Comparison of ENCODE assay signal across 8 cellular contexts in genomic region chr12:4030938-4031702, GRCh38.
DNase-seq lines count a peak whose midpoint lies in the region; ATAC-seq, FAIRE-seq and TF ChIP-seq lines count a peak whose summit lies in the region.

No MANE protein-coding gene starts in this region.

- H3K9ac ChIP-seq in H1 (replicated peaks in 1 of 4; ENCODE audit: extremely low read depth in 1 of 4, low read depth in 3 of 4, low read length in 3 of 4) = peak overlapping the region in 2 of 4 experiments; percentile 27 to 33; a peak in 2 of 7 replicates
- H3K9ac ChIP-seq in mesenchymal stem cell (ENCODE audit: low read length) = peak overlapping the region; percentile 81

- peak overlapping the region; percentile 45 to 90 (median 82) for H3K27ac Mint-ChIP-seq in CD4-positive, alpha-beta memory T cell

- no peak overlapping the region for H3K27ac ChIP-seq in CD4-positive, alpha-beta memory T cell (ENCODE audit: low read depth, low read length)
- H3K27ac ChIP-seq in H1 (ENCODE audit: low read depth, low read length) (peak overlapping the region; percentile 29; the same call in 1 of the 2 replicates), mesenchymal stem cell (ENCODE audit: low read length, poor library complexity, severe bottlenecking) (peak overlapping the region; percentile 87)

- H3K36me3 Mint-ChIP-seq in CD4-positive, alpha-beta memory T cell = no peaks in the 10 kb centered on the region

- peak; percentile 67 to 76 (median 70) for DNase-seq in CD4-positive, alpha-beta memory T cell
- DNase-seq in NCI-H1105 (lab: John Stamatoyannopoulos, UW) = peak; percentile 17
- peak; percentile 24 for DNase-seq in activated CD8-positive, alpha-beta memory T cell treated with anti-CD3 and anti-CD28 coated beads, Interleukin-2, amount 50 U/mL, for 24 hours (ENCODE audit: extremely low read depth)
- peak; percentile 85 to 91 for DNase-seq in H1 (ENCODE audit: low read depth in 1 of 2, low spot score in 2 of 2)
- DNase-seq in mesenchymal stem cell = peak; percentile 98
- DNase-seq in stimulated activated CD4-positive, alpha-beta T cell treated with anti-CD3 and anti-CD28 coated beads, TNF-alpha, amount 100 ng/mL, for 24 hours (ENCODE audit: low read depth in 3 of 3) = peak; percentile 53 to 76 (median 55)
- DNase-seq in NCI-H774 (lab: John Stamatoyannopoulos, UW) = no peak

- TF ChIP-seq POLR2A in H1 (IDR thresholded peaks at IDR 0.05; ENCODE audit: control extremely low read depth in 1 of 2, low read depth in 2 of 2, low read length in 2 of 2) = peak in 1 of 2 experiments; percentile 53; a peak in 1 of 3 replicates

- H3K4me1 ChIP-seq in CD4-positive, alpha-beta memory T cell (ENCODE audit: insufficient read depth, low read length) = peaks cover 34% of the 10 kb centered on the region
- H3K4me1 ChIP-seq in H1 (replicated peaks in 1 of 4; ENCODE audit: control insufficient read depth in 3 of 4, insufficient read depth in 4 of 4, low read length in 3 of 4) (peaks cover 14 to 33% (median 23%) of the 10 kb centered on the region in 4 experiments), mesenchymal stem cell (ENCODE audit: control insufficient read depth, insufficient read depth, low read depth, low read length) (peaks cover 29% of the 10 kb centered on the region)

- H2BK15ac ChIP-seq in H1 (ENCODE audit: low read length) (no peak overlapping the region), mesenchymal stem cell (ENCODE audit: low read depth, poor library complexity, severe bottlenecking) (peak overlapping the region; percentile 90)

- 4% methylated on average over 38 of the region's 75 CpGs; no CpG with 5 or more reads in 1 of the 2 experiments for WGBS in H1 (ENCODE audit: extremely low coverage in 1 of 2, insufficient coverage in 1 of 2, insufficient read length in 1 of 2, insufficient replicate concordance in 2 of 2, low coverage in 1 of 2, low lambda C conversion rate in 2 of 2, missing lambda C conversion rate in 1 of 2), 2 experiments
- under 1% methylated on average over 60 of the region's 75 CpGs for WGBS in mesenchymal stem cell

- H2AFZ ChIP-seq in H1 (ENCODE audit: low read length) (0 out of 2 replicates have a peak overlapping the region, but pooled peaks have one; percentile 17), mesenchymal stem cell (ENCODE audit: low read depth, low read length) (peak overlapping the region; percentile 76)

- FAIRE-seq in H1 (lab: Jason Lieb, UNC) = no peak

- H3K27me3 Mint-ChIP-seq in CD4-positive, alpha-beta memory T cell = no peaks in the 10 kb centered on the region

- POLR2A ChIA-PET in CD4-positive, alpha-beta memory T cell (lab: Charles Lee; ENCODE audit: partially characterized antibody) = interaction anchor here (0.9 to 2.0 kb wide), 12 partner anchors 31 to 1235 kb away, joined by 3 to 8 read pairs (median 4); partner anchors contain the start of gene PARP11
- POLR2A ChIA-PET in H1 (lab: Charles Lee; ENCODE audit: partially characterized antibody) = interaction anchor here (0.7 to 2.4 kb wide), 10 partner anchors 9 to 246 kb away, joined by 3 to 9 read pairs (median 4); partner anchors contain the start of gene CCND2

- no peak overlapping the region for H3K4ac ChIP-seq in H1 (replicated peaks; ENCODE audit: insufficient read length, low read depth, low read length)
- H3K4ac ChIP-seq in mesenchymal stem cell (ENCODE audit: low read depth in 1 of 2, low read length in 2 of 2) = peak overlapping the region; percentile 82 to 89

- peak overlapping the region; percentile 39 for H4K5ac ChIP-seq in H1 (ENCODE audit: insufficient read length, low read depth, low read length)

- CTCF ChIA-PET in CD4-positive, alpha-beta memory T cell (lab: Charles Lee; ENCODE audit: partially characterized antibody) = interaction anchor here (1.0 to 5.7 kb wide), 7 partner anchors 68 to 246 kb away, joined by 3 to 29 read pairs (median 7); no protein-coding TSS in a partner anchor
- CTCF ChIA-PET in H1 (lab: Charles Lee; ENCODE audit: partially characterized antibody) = interaction anchor here (1.0 to 10.2 kb wide), 8 partner anchors 12 to 246 kb away, joined by 3 to 102 read pairs (median 4); no protein-coding TSS in a partner anchor

- H3K23ac ChIP-seq in H1 (ENCODE audit: insufficient read length) (no peak overlapping the region), mesenchymal stem cell (ENCODE audit: low read length in 2 of 2) (peak overlapping the region in 1 of 2 experiments; percentile 23)

- H3K79me1 ChIP-seq in H1 (ENCODE audit: low read depth, low read length) (no peaks in the 10 kb centered on the region), mesenchymal stem cell (replicated peaks; ENCODE audit: low read length, poor library complexity, severe bottlenecking) (no peaks in the 10 kb centered on the region)

- H3K36me3 ChIP-seq in CD4-positive, alpha-beta memory T cell (ENCODE audit: insufficient read depth, low read length) = no peaks in the 10 kb centered on the region
- no peaks in the 10 kb centered on the region for H3K36me3 ChIP-seq in H1 (ENCODE audit: control insufficient read depth in 2 of 4, insufficient read depth in 4 of 4, low read length in 3 of 4)
- H3K36me3 ChIP-seq in mesenchymal stem cell (ENCODE audit: control insufficient read depth in 1 of 2, insufficient read depth in 2 of 2, low read depth in 1 of 2, low read length in 2 of 2) = no peaks in the 10 kb centered on the region

- peak overlapping the region; percentile 75 to 87 (median 78) for H3K4me3 Mint-ChIP-seq in CD4-positive, alpha-beta memory T cell

- no peak for TF ChIP-seq EP300 in H1 (IDR thresholded peaks at IDR 0.05; ENCODE audit: borderline replicate concordance in 1 of 2, low read depth in 2 of 2, low read length in 2 of 2)

- H2BK5ac ChIP-seq in H1 (ENCODE audit: low read depth, low read length) = peak overlapping the region; percentile 85
- peak overlapping the region; percentile 95 for H2BK5ac ChIP-seq in mesenchymal stem cell (ENCODE audit: low read depth, low read length, poor library complexity, severe bottlenecking)

- TF ChIP-seq RAD21 in H1 (IDR thresholded peaks at IDR 0.05 in 1 of 2, conservative IDR thresholded peaks at IDR 0.05 in 1 of 2; ENCODE audit: low read depth in 2 of 2, low read length in 2 of 2) = peak in 1 of 2 experiments; percentile 4; a peak in 1 of 4 replicates

- peak overlapping the region; percentile 94 for H3K18ac ChIP-seq in H1 (ENCODE audit: extremely low read depth, low read length)
- peak overlapping the region; percentile 90 to 96 for H3K18ac ChIP-seq in mesenchymal stem cell (ENCODE audit: low read depth in 1 of 2, low read length in 2 of 2)

- ATAC-seq in GM21737 (IDR thresholded peaks at IDR 0.05; ENCODE audit: unreplicated experiment) = peak; percentile 76

- H2BK12ac ChIP-seq in H1 (ENCODE audit: low read depth, low read length) (peak overlapping the region; percentile 98; the same call in 1 of the 2 replicates), mesenchymal stem cell (ENCODE audit: low read length in 2 of 2) (peak overlapping the region; percentile 91 to 94)

- TF ChIP-seq CTCF in H1 (IDR thresholded peaks at IDR 0.05; ENCODE audit: control extremely low read depth in 1 of 3, insufficient read depth in 1 of 3, low read depth in 1 of 3, low read length in 3 of 3) = no peak

- H3K79me2 ChIP-seq in H1 (ENCODE audit: control insufficient read depth in 1 of 2, insufficient read depth in 2 of 2, low read length in 2 of 2) = no peaks in the 10 kb centered on the region

- H4K20me1 ChIP-seq in H1 (replicated peaks in 1 of 2; ENCODE audit: control insufficient read depth in 1 of 2, insufficient read depth in 2 of 2, low read length in 2 of 2) = no peaks in the 10 kb centered on the region

- H2AK5ac ChIP-seq in H1 (ENCODE audit: low read depth, low read length) (peak overlapping the region; percentile 20; the same call in 1 of the 2 replicates), mesenchymal stem cell (ENCODE audit: low read length, severe bottlenecking) (peak overlapping the region; percentile 91)

- H3K9me3 ChIP-seq in CD4-positive, alpha-beta memory T cell (ENCODE audit: control insufficient read depth in 1 of 2, low read length in 2 of 2) = no peaks in the 10 kb centered on the region
- H3K9me3 ChIP-seq in H1 (ENCODE audit: insufficient read depth in 2 of 2, low read depth in 1 of 2, low read length in 1 of 2) = no peaks in the 10 kb centered on the region
- no peaks in the 10 kb centered on the region for H3K9me3 ChIP-seq in mesenchymal stem cell (ENCODE audit: control insufficient read depth, low read length)

- H2BK120ac ChIP-seq in H1 (replicated peaks; ENCODE audit: low read depth, low read length) (peak overlapping the region; percentile 36), mesenchymal stem cell (ENCODE audit: low read depth, low read length) (peak overlapping the region; percentile 99)

- H4K8ac ChIP-seq in H1 (ENCODE audit: extremely low read depth, insufficient read depth, low read length) = peak overlapping the region; percentile 91; the same call in 1 of the 2 replicates
- H4K8ac ChIP-seq in mesenchymal stem cell (ENCODE audit: low read length) = peak overlapping the region; percentile 93

- peak overlapping the region; percentile 70 for H4K91ac ChIP-seq in H1 (replicated peaks; ENCODE audit: insufficient read length, low read length)
- H4K91ac ChIP-seq in mesenchymal stem cell (ENCODE audit: low read length) = peak overlapping the region; percentile 97

- intact Hi-C loops in CD4-positive, alpha-beta memory T cell (cut with micrococcal nuclease) = loop anchor here (2.0 kb wide), 1 partner anchor 68 kb away; no protein-coding TSS in a partner anchor

- H3K9me3 Mint-ChIP-seq in CD4-positive, alpha-beta memory T cell = peaks cover 0 to 2% (median 0%) of the 10 kb centered on the region in 8 donors

- H3K4me3 ChIP-seq in CD4-positive, alpha-beta memory T cell (ENCODE audit: low read length in 2 of 2) = peak overlapping the region in 1 of 2 donors; percentile 52
- H3K4me3 ChIP-seq in H1 (ENCODE audit: extremely low read depth in 1 of 4, insufficient read depth in 2 of 4, low read depth in 3 of 4, low read length in 4 of 4) (peak overlapping the region in 1 of 4 experiments; percentile 42; a peak in 4 of 8 replicates), mesenchymal stem cell (ENCODE audit: insufficient read depth in 1 of 2, low read depth in 1 of 2, low read length in 2 of 2) (peak overlapping the region; percentile 28 to 61)

- H3K56ac ChIP-seq in H1 (replicated peaks; ENCODE audit: insufficient read length, low read depth, low read length) = no peak overlapping the region

- H2BK20ac ChIP-seq in H1 (ENCODE audit: low read length) = peak overlapping the region; percentile 74

- H3K4me2 ChIP-seq in H1 (ENCODE audit: insufficient read depth in 1 of 2, low read depth in 2 of 2, low read length in 2 of 2) (peak overlapping the region; percentile 57 to 59), mesenchymal stem cell (ENCODE audit: low read length, poor library complexity, severe bottlenecking) (peak overlapping the region; percentile 67)

- no peak overlapping the region for H3K14ac ChIP-seq in H1 (ENCODE audit: insufficient read length)
- H3K14ac ChIP-seq in mesenchymal stem cell (ENCODE audit: low read length in 2 of 2) = peak overlapping the region in 1 of 2 experiments; percentile 83

- H3K4me1 Mint-ChIP-seq in CD4-positive, alpha-beta memory T cell = peaks cover 27 to 45% (median 35%) of the 10 kb centered on the region in 4 donors

- H3K27me3 ChIP-seq in CD4-positive, alpha-beta memory T cell (ENCODE audit: insufficient read depth, low read length) = no peaks in the 10 kb centered on the region
- H3K27me3 ChIP-seq in H1 (replicated peaks in 1 of 4; ENCODE audit: control insufficient read depth in 3 of 4, extremely low read depth in 1 of 4, insufficient read depth in 3 of 4, low read length in 3 of 4) = peaks cover 2 to 15% (median 6%) of the 10 kb centered on the region in 4 experiments
- peaks cover 0 to 6% of the 10 kb centered on the region in 2 experiments for H3K27me3 ChIP-seq in mesenchymal stem cell (ENCODE audit: control insufficient read depth in 1 of 2, insufficient read depth in 1 of 2, low read length in 2 of 2)

- H3K23me2 ChIP-seq in H1 (ENCODE audit: low read depth, low read length) = no peaks in the 10 kb centered on the region; the same call in 1 of the 2 replicates
